Comparison of ENCODE assay signal across 18 cellular contexts in the genomic region with DNA sequence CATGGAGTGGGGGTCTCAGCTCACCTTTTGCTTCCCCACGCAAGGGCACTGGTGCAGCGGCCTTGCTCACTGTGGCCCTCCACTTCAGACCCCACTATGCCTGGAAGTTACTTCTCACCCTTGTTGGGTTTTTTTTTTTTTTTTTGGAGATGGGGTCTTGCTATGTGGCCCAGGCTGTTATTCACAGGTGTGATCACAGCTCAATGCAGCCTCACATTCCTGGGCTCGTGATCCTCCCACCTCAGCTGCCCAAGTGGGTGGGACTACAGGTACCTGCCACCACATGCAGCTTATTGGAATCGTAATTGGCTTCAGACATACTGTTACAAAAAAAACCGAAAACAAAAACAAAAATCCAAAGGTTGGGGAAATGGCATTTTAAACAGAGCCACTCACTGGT.
"Had no signal": no experiment of that assay in that cellular context is flagged by ENCODE, and none has a peak within 500 bp of the region (broad histone marks: within the 10 kb centered on the region; RNA-seq: fewer than 3 reads in every experiment).

No MANE protein-coding gene starts in this region.

- H3K9me3 Mint-ChIP-seq: activated CD4-positive, alpha-beta memory T cell treated with anti-CD3 and anti-CD28 coated beads for 36 hours; activated CD4-positive, alpha-beta T cell treated with anti-CD3 and anti-CD28 coated beads, Interleukin-2, amount 10 ng/mL, durations not matched to agents 7 days and 5 days; activated naive CD8-positive, alpha-beta T cell treated with anti-CD3 and anti-CD28 coated beads, Interleukin-2, amount 10 ng/mL, durations not matched to agents 7 days and 5 days; activated T-helper 17 cell treated with anti-CD3 and anti-CD28 coated beads, Interleukin-2, amount 50 U/mL, for 72 hours; T-helper 1 cell treated with Interleukin-12 subunit alpha and Interleukin-12 subunit beta and Interleukin-4 antibody, amounts not matched to agents 30 μg/mL and 1 μg/mL, for 36 hours had no signal

- H3K27me3 ChIP-seq: adrenal gland, MG63 had no signal

- H3K4me3 ChIP-seq: adrenal gland, MG63 had no signal

- H3K4me1 Mint-ChIP-seq: activated CD4-positive, alpha-beta T cell treated with anti-CD3 and anti-CD28 coated beads, Interleukin-2, amount 10 ng/mL, durations not matched to agents 7 days and 5 days; activated naive CD8-positive, alpha-beta T cell treated with anti-CD3 and anti-CD28 coated beads, Interleukin-2, amount 10 ng/mL, durations not matched to agents 7 days and 5 days; activated T-helper 17 cell treated with anti-CD3 and anti-CD28 coated beads, Interleukin-2, amount 50 U/mL, for 72 hours had no signal

- H3K36me3 ChIP-seq: adrenal gland, MG63 had no signal

- H3K36me3 Mint-ChIP-seq: activated CD4-positive, alpha-beta memory T cell treated with anti-CD3 and anti-CD28 coated beads for 36 hours; activated naive CD8-positive, alpha-beta T cell treated with anti-CD3 and anti-CD28 coated beads, Interleukin-2, amount 10 ng/mL, durations not matched to agents 7 days and 5 days had no signal

- H3K9me3 ChIP-seq: adrenal gland, MG63 had no signal

- DNase-seq: activated CD4-positive, alpha-beta memory T cell treated with anti-CD3 and anti-CD28 coated beads for 36 hours; activated CD4-positive, alpha-beta T cell treated with anti-CD3 and anti-CD28 coated beads, Interleukin-2, amount 10 ng/mL, durations not matched to agents 7 days and 5 days; activated CD4-positive, CD25-positive, alpha-beta regulatory T cell; activated CD8-positive, alpha-beta memory T cell treated with anti-CD3 and anti-CD28 coated beads for 24 hours; activated gamma-delta T cell treated with Interleukin-2 at 50 U/mL for 16 hours; activated naive CD4-positive, alpha-beta T cell treated with anti-CD3 and anti-CD28 coated beads, Interleukin-2, amount 50 U/mL, for 16 hours; activated naive CD8-positive, alpha-beta T cell treated with anti-CD3 and anti-CD28 coated beads, Interleukin-2, amount 10 ng/mL, durations not matched to agents 7 days and 5 days; activated T-cell treated with anti-CD3 and anti-CD28 coated beads, Interleukin-2, amount 50 U/mL, for 48 hours; caudate nucleus; MV-4-11; NCI-H1436; NCI-H187; NCI-H2081; PC-3 had no signal

- H3K27ac Mint-ChIP-seq: activated CD4-positive, alpha-beta memory T cell treated with anti-CD3 and anti-CD28 coated beads for 36 hours; activated CD4-positive, alpha-beta T cell treated with anti-CD3 and anti-CD28 coated beads, Interleukin-2, amount 10 ng/mL, durations not matched to agents 7 days and 5 days; activated naive CD8-positive, alpha-beta T cell treated with anti-CD3 and anti-CD28 coated beads, Interleukin-2, amount 10 ng/mL, durations not matched to agents 7 days and 5 days; activated T-helper 17 cell treated with anti-CD3 and anti-CD28 coated beads, Interleukin-2, amount 50 U/mL, for 72 hours; T-helper 1 cell treated with Interleukin-12 subunit alpha and Interleukin-12 subunit beta and Interleukin-4 antibody, amounts not matched to agents 30 μg/mL and 1 μg/mL, for 36 hours had no signal

- H3K4me3 Mint-ChIP-seq: activated CD4-positive, alpha-beta memory T cell treated with anti-CD3 and anti-CD28 coated beads for 36 hours; activated CD4-positive, alpha-beta T cell treated with anti-CD3 and anti-CD28 coated beads, Interleukin-2, amount 10 ng/mL, durations not matched to agents 7 days and 5 days; activated naive CD8-positive, alpha-beta T cell treated with anti-CD3 and anti-CD28 coated beads, Interleukin-2, amount 10 ng/mL, durations not matched to agents 7 days and 5 days; activated T-helper 17 cell treated with anti-CD3 and anti-CD28 coated beads, Interleukin-2, amount 50 U/mL, for 72 hours; T-helper 1 cell treated with Interleukin-12 subunit alpha and Interleukin-12 subunit beta and Interleukin-4 antibody, amounts not matched to agents 30 μg/mL and 1 μg/mL, for 36 hours had no signal

- H3K27me3 Mint-ChIP-seq: activated CD4-positive, alpha-beta memory T cell treated with anti-CD3 and anti-CD28 coated beads for 36 hours; activated CD4-positive, alpha-beta T cell treated with anti-CD3 and anti-CD28 coated beads, Interleukin-2, amount 10 ng/mL, durations not matched to agents 7 days and 5 days; activated naive CD8-positive, alpha-beta T cell treated with anti-CD3 and anti-CD28 coated beads, Interleukin-2, amount 10 ng/mL, durations not matched to agents 7 days and 5 days; activated T-helper 17 cell treated with anti-CD3 and anti-CD28 coated beads, Interleukin-2, amount 50 U/mL, for 72 hours had no signal

- H3K27ac ChIP-seq: adrenal gland had no signal
